ENCODE assay signal across 12 cellular contexts in genomic region chr15:57432141-57432701, GRCh38. TPM values are rescaled to one million over a fixed set of nuclear protein-coding genes. Genes with fewer than 3 reads are reported as not detected.
DNase-seq lines count a peak whose midpoint lies in the region; ATAC-seq lines count a peak whose summit lies in the region.
"Had no signal": no experiment of that assay in that cellular context is flagged by ENCODE, and none has a peak within 500 bp of the region (broad histone marks: within the 10 kb centered on the region; RNA-seq: fewer than 3 reads in every experiment).

No MANE protein-coding gene starts in this region.

- no peaks in the 10 kb centered on the region for H3K9me3 Mint-ChIP-seq in activated T-helper 2 cell treated with anti-CD3 and anti-CD28 coated beads, Interferon-gamma antibody, Interleukin-2, Interleukin-4, amounts not matched to agents 10 μg/mL and 5 μg/mL and 100 μg/mL, durations not matched to agents 14 hours and 24 hours and 36 hours
- H3K9me3 Mint-ChIP-seq: activated T-cell treated with anti-CD3 and anti-CD28 coated beads, Interleukin-2, amount 50 U/mL, for 72 hours; immature natural killer cell had no signal

- no peaks in the 10 kb centered on the region for H3K36me3 Mint-ChIP-seq in activated T-helper 2 cell treated with anti-CD3 and anti-CD28 coated beads, Interferon-gamma antibody, Interleukin-2, Interleukin-4, amounts not matched to agents 10 μg/mL and 5 μg/mL and 100 μg/mL, durations not matched to agents 14 hours and 24 hours and 36 hours (ENCODE audit: low read depth)
- H3K36me3 Mint-ChIP-seq: immature natural killer cell had no signal

- H3K27me3 Mint-ChIP-seq in activated T-helper 2 cell treated with anti-CD3 and anti-CD28 coated beads, Interferon-gamma antibody, Interleukin-2, Interleukin-4, amounts not matched to agents 10 μg/mL and 5 μg/mL and 100 μg/mL, durations not matched to agents 14 hours and 24 hours and 36 hours (ENCODE audit: low read depth): peaks cover 15% of the 10 kb centered on the region

- peak; percentile 3 for DNase-seq in DMS153 treated with DMSO at 0.1 percent for 48 hours (lab: John Stamatoyannopoulos, UW; ENCODE audit: unreplicated experiment)
- peak; percentile 95 for DNase-seq in NCI-H524 treated with DMSO at 0.1 percent for 48 hours (lab: John Stamatoyannopoulos, UW)
- DNase-seq in fibroblast of gingiva (ENCODE audit: low read depth): peak; percentile 10
- peak; percentile 17 for DNase-seq in medulla oblongata (ENCODE audit: extremely low spot score)
- no peak for DNase-seq in cerebellar nuclear complex (lab: John Stamatoyannopoulos, UW)
- no peak for DNase-seq in activated T-helper 2 cell treated with anti-CD3 and anti-CD28 coated beads, Interferon-gamma antibody, Interleukin-2, Interleukin-4, amounts not matched to agents 10 μg/mL and 5 μg/mL and 100 μg/mL, durations not matched to agents 14 hours and 24 hours and 36 hours (ENCODE audit: low spot score)
- no peak for DNase-seq in activated gamma-delta T cell treated with Interleukin-2 at 50 U/mL for 16 hours
- DNase-seq: activated T-cell treated with anti-CD3 and anti-CD28 coated beads, Interleukin-2, amount 50 U/mL, for 72 hours; immature natural killer cell; upper lobe of right lung had no signal

- H3K4me1 Mint-ChIP-seq in activated T-helper 2 cell treated with anti-CD3 and anti-CD28 coated beads, Interferon-gamma antibody, Interleukin-2, Interleukin-4, amounts not matched to agents 10 μg/mL and 5 μg/mL and 100 μg/mL, durations not matched to agents 14 hours and 24 hours and 36 hours (ENCODE audit: low read depth): no peaks in the 10 kb centered on the region
- H3K4me1 Mint-ChIP-seq: immature natural killer cell had no signal

- H3K4me3 Mint-ChIP-seq in activated T-helper 2 cell treated with anti-CD3 and anti-CD28 coated beads, Interferon-gamma antibody, Interleukin-2, Interleukin-4, amounts not matched to agents 10 μg/mL and 5 μg/mL and 100 μg/mL, durations not matched to agents 14 hours and 24 hours and 36 hours (ENCODE audit: low read depth): no peak overlapping the region
- H3K4me3 Mint-ChIP-seq: activated T-cell treated with anti-CD3 and anti-CD28 coated beads, Interleukin-2, amount 50 U/mL, for 72 hours; immature natural killer cell had no signal

- ATAC-seq in HG03097 (IDR thresholded peaks at IDR 0.05; ENCODE audit: low FRiP score, unreplicated experiment): no peak
- ATAC-seq: activated T-cell treated with anti-CD3 and anti-CD28 coated beads, Interleukin-2, amount 50 U/mL, for 72 hours; K562; upper lobe of right lung had no signal

- intact Hi-C loops in activated T-helper 2 cell treated with anti-CD3 and anti-CD28 coated beads, Interferon-gamma antibody, Interleukin-2, Interleukin-4, amounts not matched to agents 10 μg/mL and 5 μg/mL and 100 μg/mL, durations not matched to agents 14 hours and 24 hours and 36 hours (cut with micrococcal nuclease): no loop called here

- no peak overlapping the region for H3K27ac Mint-ChIP-seq in activated T-helper 2 cell treated with anti-CD3 and anti-CD28 coated beads, Interferon-gamma antibody, Interleukin-2, Interleukin-4, amounts not matched to agents 10 μg/mL and 5 μg/mL and 100 μg/mL, durations not matched to agents 14 hours and 24 hours and 36 hours
- H3K27ac Mint-ChIP-seq: activated T-cell treated with anti-CD3 and anti-CD28 coated beads, Interleukin-2, amount 50 U/mL, for 72 hours; immature natural killer cell had no signal

RNA-seq across cellular contexts. Expression of gene CGNL1, which starts 55.9 kb away (rescaled TPM):
- not detected in 2 replicates for total RNA-seq in activated T-helper 2 cell treated with anti-CD3 and anti-CD28 coated beads, Interferon-gamma antibody, Interleukin-2, Interleukin-4, amounts not matched to agents 10 μg/mL and 5 μg/mL and 100 μg/mL, durations not matched to agents 14 hours and 24 hours and 36 hours
- total RNA-seq: activated T-cell treated with anti-CD3 and anti-CD28 coated beads, Interleukin-2, amount 50 U/mL, for 72 hours had no signal

Comparison
In these comparisons a context has a peak if more than half of its experiments do, and no peak if none do; other contexts are left out.
1. DNase-seq: peak in DMS153 treated with DMSO at 0.1 percent for 48 hours (single experiment), NCI-H524 treated with DMSO at 0.1 percent for 48 hours (single experiment), fibroblast of gingiva (single experiment) and medulla oblongata (single experiment); none in cerebellar nuclear complex (0 of 2), activated T-helper 2 cell treated with anti-CD3 and anti-CD28 coated beads, Interferon-gamma antibody, Interleukin-2, Interleukin-4, amounts not matched to agents 10 μg/mL and 5 μg/mL and 100 μg/mL, durations not matched to agents 14 hours and 24 hours and 36 hours (single experiment) and activated gamma-delta T cell treated with Interleukin-2 at 50 U/mL for 16 hours (single experiment).